1 cellular context compared by ENCODE assay signal in genomic region chr12:132486168-132486567, GRCh38.
TF ChIP-seq lines count a peak whose summit lies in the region.

No MANE protein-coding gene starts in this region.

TF ChIP-seq in GM23338, 12 proteins besides CTCF, POLR2A, EP300 and RAD21:
- TF ChIP-seq ZNF462 (CRISPR knock-in tag; IDR thresholded peaks at IDR 0.05) = no peak
- no peak for TF ChIP-seq REST (IDR thresholded peaks at IDR 0.05; ENCODE audit: unreplicated experiment)
- TF ChIP-seq JUNB (IDR thresholded peaks at IDR 0.05; ENCODE audit: unreplicated experiment) = no peak
- no peak for TF ChIP-seq NANOG (IDR thresholded peaks at IDR 0.05; ENCODE audit: borderline replicate concordance)
- TF ChIP-seq POLR2AphosphoS5 (IDR thresholded peaks at IDR 0.05; ENCODE audit: low read depth) = no peak
- no peak for TF ChIP-seq STAT1 (IDR thresholded peaks at IDR 0.05; ENCODE audit: unreplicated experiment)
- TF ChIP-seq CREB1 (CRISPR knock-in tag; IDR thresholded peaks at IDR 0.05; ENCODE audit: low read depth) = no peak
- TF ChIP-seq EZH2 (IDR thresholded peaks at IDR 0.05; ENCODE audit: low read depth, unreplicated experiment) = no peak
- TF ChIP-seq EZH2phosphoT487 (IDR thresholded peaks at IDR 0.05; ENCODE audit: unreplicated experiment) = no peak
- no peak for TF ChIP-seq ZNF331 (CRISPR knock-in tag; IDR thresholded peaks at IDR 0.05; ENCODE audit: low read depth)
- TF ChIP-seq, protein P1, sequence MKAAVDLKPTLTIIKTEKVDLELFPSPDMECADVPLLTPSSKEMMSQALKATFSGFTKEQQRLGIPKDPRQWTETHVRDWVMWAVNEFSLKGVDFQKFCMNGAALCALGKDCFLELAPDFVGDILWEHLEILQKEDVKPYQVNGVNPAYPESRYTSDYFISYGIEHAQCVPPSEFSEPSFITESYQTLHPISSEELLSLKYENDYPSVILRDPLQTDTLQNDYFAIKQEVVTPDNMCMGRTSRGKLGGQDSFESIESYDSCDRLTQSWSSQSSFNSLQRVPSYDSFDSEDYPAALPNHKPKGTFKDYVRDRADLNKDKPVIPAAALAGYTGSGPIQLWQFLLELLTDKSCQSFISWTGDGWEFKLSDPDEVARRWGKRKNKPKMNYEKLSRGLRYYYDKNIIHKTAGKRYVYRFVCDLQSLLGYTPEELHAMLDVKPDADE (IDR thresholded peaks at IDR 0.05) = no peak
- TF ChIP-seq ZNF114 (CRISPR knock-in tag; IDR thresholded peaks at IDR 0.05) = no peak
